In the genomic region with DNA sequence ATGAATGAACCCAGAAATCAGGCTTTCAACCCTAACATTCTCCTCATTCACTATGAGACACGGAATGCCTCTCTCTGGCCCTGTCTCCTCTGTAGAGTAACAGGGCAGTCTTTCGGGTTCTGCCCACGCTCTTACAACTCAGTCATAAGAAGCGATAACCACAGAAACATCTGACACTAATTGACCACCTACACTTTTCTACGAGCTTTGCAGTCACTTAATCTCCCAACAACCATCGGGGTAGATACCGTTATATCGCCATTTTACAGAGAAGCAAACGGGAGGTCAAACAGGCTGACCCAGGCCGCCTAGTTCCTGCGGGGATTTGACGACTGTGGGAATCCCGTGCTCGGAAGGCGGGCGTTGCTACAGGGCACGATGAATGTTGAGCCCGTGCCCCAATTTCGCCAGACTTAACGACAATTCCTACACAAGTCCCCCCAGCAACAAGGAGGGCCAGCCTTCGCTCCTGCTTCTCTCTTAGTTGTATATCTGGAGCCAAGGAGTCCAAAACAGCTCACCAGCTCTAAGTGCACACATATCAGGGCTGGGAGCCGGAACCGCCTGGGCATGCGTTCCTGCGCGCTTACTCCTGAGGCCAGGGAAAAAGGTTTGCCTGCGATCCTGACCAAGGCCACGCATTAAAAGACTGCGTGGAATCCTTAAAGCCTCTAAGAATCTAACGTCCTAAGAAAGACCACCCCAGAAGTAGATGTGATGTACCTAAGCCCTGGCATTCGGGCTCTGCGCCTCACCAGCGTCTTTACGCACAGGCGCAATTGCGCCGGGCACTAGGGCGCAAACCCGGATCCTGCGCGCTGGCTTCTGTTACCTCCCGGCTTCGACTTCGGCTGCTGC, we compare ENCODE assay signal across 2 cellular contexts.
TF ChIP-seq lines count a peak whose summit lies in the region.

No MANE protein-coding gene starts in this region.

TF ChIP-seq in GM23338, 12 proteins besides CTCF, POLR2A, EP300 and RAD21:
- TF ChIP-seq EZH2 (IDR thresholded peaks at IDR 0.05; ENCODE audit: low read depth, unreplicated experiment) (peak; percentile 93), EZH2phosphoT487 (IDR thresholded peaks at IDR 0.05; ENCODE audit: unreplicated experiment) (peak; percentile 96)
- TF ChIP-seq, protein P1, sequence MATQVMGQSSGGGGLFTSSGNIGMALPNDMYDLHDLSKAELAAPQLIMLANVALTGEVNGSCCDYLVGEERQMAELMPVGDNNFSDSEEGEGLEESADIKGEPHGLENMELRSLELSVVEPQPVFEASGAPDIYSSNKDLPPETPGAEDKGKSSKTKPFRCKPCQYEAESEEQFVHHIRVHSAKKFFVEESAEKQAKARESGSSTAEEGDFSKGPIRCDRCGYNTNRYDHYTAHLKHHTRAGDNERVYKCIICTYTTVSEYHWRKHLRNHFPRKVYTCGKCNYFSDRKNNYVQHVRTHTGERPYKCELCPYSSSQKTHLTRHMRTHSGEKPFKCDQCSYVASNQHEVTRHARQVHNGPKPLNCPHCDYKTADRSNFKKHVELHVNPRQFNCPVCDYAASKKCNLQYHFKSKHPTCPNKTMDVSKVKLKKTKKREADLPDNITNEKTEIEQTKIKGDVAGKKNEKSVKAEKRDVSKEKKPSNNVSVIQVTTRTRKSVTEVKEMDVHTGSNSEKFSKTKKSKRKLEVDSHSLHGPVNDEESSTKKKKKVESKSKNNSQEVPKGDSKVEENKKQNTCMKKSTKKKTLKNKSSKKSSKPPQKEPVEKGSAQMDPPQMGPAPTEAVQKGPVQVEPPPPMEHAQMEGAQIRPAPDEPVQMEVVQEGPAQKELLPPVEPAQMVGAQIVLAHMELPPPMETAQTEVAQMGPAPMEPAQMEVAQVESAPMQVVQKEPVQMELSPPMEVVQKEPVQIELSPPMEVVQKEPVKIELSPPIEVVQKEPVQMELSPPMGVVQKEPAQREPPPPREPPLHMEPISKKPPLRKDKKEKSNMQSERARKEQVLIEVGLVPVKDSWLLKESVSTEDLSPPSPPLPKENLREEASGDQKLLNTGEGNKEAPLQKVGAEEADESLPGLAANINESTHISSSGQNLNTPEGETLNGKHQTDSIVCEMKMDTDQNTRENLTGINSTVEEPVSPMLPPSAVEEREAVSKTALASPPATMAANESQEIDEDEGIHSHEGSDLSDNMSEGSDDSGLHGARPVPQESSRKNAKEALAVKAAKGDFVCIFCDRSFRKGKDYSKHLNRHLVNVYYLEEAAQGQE (IDR thresholded peaks at IDR 0.05; ENCODE audit: unreplicated experiment), result no peak

TF ChIP-seq in K562, 482 proteins besides CTCF, POLR2A, EP300 and RAD21:
- TF ChIP-seq CBFA2T3 (IDR thresholded peaks at IDR 0.05) (peak; percentile 51), EGR1 (conservative IDR thresholded peaks at IDR 0.05) (peak; percentile 49), ZNF134 (CRISPR knock-in tag; conservative IDR thresholded peaks at IDR 0.05) (no peak), CBX2 (IDR thresholded peaks at IDR 0.05; ENCODE audit: insufficient read depth, low read length, poor library complexity, severe bottlenecking) (no peak)
TF ChIP-seq in K562: peak in this region for 2.
